8 cellular contexts compared by ENCODE assay signal in the genomic region with DNA sequence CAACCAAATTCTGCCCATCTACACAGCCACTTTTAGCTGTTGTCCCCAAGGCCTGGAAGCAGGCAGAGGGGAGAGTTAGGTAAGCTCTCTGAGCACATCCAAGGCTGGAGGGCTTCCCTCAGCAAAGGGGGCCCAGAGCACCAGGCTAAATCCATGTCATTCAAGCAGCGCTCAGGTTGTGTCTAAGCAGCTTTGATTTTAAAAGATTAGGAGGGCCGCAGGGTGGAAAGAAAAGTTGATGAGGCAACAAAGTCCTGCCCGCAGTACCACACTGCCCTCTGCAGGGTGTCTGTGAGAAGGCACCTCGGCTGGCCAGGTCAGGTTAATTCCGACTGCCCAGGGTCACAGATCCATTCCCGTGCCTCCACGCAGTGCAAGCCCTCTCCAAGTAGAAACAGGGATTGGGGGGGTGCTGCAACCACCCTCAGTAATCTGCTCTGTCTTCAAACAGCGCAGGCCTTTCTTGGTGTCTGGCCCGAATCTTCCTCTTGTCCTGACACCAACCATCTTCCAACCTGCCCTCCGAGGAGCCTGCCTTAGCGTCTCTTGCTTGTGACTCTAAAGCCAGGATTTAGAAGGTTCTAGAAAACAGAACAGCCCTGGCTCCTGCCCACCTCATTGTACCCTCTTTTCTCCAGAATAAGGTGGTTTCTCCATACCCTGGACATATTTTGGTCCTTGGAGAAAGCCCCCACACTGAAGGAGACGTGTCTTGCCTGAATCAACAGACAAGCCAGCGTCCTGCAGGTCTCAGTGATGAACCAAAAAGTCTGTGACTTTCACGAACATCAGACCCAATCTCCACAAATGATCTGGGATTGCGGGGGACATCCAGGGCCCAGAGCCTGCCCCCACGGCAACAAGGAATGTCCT.
DNase-seq lines count a peak whose midpoint lies in the region; ATAC-seq and TF ChIP-seq lines count a peak whose summit lies in the region.

No MANE protein-coding gene starts in this region.

- H3K9me3 ChIP-seq in HEK293 (ENCODE audit: control insufficient read depth, insufficient read depth, low read depth, low read length): no peaks in the 10 kb centered on the region

- no peak for ATAC-seq in GM21526 (IDR thresholded peaks at IDR 0.05; ENCODE audit: low FRiP score, unreplicated experiment)

- peak; percentile 85 for DNase-seq in COLO829 (ENCODE audit: low spot score)
- DNase-seq in NCI-H345 (lab: John Stamatoyannopoulos, UW): peak; percentile 62
- peak; percentile 77 for DNase-seq in activated CD4-positive, CD25-positive, alpha-beta regulatory T cell treated with anti-CD3 and anti-CD28 coated beads, Interleukin-2, amount 50 U/mL, for 72 hours
- peak; percentile 43 for DNase-seq in central memory CD4-positive, alpha-beta T cell
- DNase-seq in kidney glomerular epithelial cell (lab: John Stamatoyannopoulos, UW): peak; percentile 67
- DNase-seq in stimulated activated CD4-positive, alpha-beta T cell treated with anti-CD3 and anti-CD28 coated beads, Interleukin-15, amount 100 ng/mL, for 48 hours (ENCODE audit: low read depth in 2 of 2): peak; percentile 52 to 67

- H3K4me3 ChIP-seq in HEK293 (ENCODE audit: low read depth, low read length): no peak overlapping the region

- no peaks in the 10 kb centered on the region for H3K36me3 ChIP-seq in HEK293 (ENCODE audit: control insufficient read depth in 2 of 2, insufficient read depth in 1 of 2, low read length in 2 of 2)

- TF ChIP-seq CTCF in HEK293 (tag by site-specific recombination; IDR thresholded peaks at IDR 0.05): peak; percentile 88

- no peaks in the 10 kb centered on the region for H3K4me1 ChIP-seq in HEK293 (ENCODE audit: control insufficient read depth, insufficient read depth, low read length)

- POLR2A ChIA-PET in HEK293 (lab: Yijun Ruan, JAX): interaction anchor here (0.8 to 1.0 kb wide), 2 partner anchors 203 to 1021 kb away, joined by 3 read pairs; no protein-coding TSS in a partner anchor

- CTCF ChIA-PET in HEK293 (lab: Yijun Ruan, JAX): interaction anchor here (0.6 to 4.2 kb wide), 64 partner anchors 8 to 1660 kb away, joined by 3 to 59 read pairs (median 4); no protein-coding TSS in a partner anchor

- no peak overlapping the region for H3K27ac ChIP-seq in HEK293 (ENCODE audit: extremely low read depth, low read depth, low read length)

TF ChIP-seq in HEK293, 187 proteins besides CTCF, POLR2A, EP300 and RAD21:
- TF ChIP-seq ZNF521 (tag by site-specific recombination; IDR thresholded peaks at IDR 0.05) (no peak), ZNF433 (tag by site-specific recombination; IDR thresholded peaks at IDR 0.05; ENCODE audit: low read depth) (no peak), ZNF76 (tag by site-specific recombination; IDR thresholded peaks at IDR 0.05; ENCODE audit: borderline replicate concordance, low read depth) (no peak), PRDM1 (tag by site-specific recombination; IDR thresholded peaks at IDR 0.05) (no peak), ZNF302 (tag by site-specific recombination; IDR thresholded peaks at IDR 0.05; ENCODE audit: low read depth) (no peak), EGR2 (tag by site-specific recombination; IDR thresholded peaks at IDR 0.05; ENCODE audit: low read depth) (no peak), ZBTB49 (tag by site-specific recombination; IDR thresholded peaks at IDR 0.05; ENCODE audit: low read depth) (no peak), ZNF2 (tag by site-specific recombination; IDR thresholded peaks at IDR 0.05) (0 out of 2 replicates have a peak, but pooled peaks have one; percentile 34), ZBTB8A (tag by site-specific recombination; IDR thresholded peaks at IDR 0.05) (no peak), ZNF416 (tag by site-specific recombination; IDR thresholded peaks at IDR 0.05) (no peak), ZNF677 (tag by site-specific recombination; IDR thresholded peaks at IDR 0.05) (no peak), ZNF174 (tag by site-specific recombination; IDR thresholded peaks at IDR 0.05) (no peak), ZNF239 (tag by site-specific recombination; IDR thresholded peaks at IDR 0.05) (no peak), ZSCAN30 (tag by site-specific recombination; IDR thresholded peaks at IDR 0.05) (peak; percentile 64; the same call in 1 of the 2 replicates), KLF9 (tag by site-specific recombination; IDR thresholded peaks at IDR 0.05; ENCODE audit: low read depth) (no peak), ZNF768 (tag by site-specific recombination; IDR thresholded peaks at IDR 0.05) (no peak), ZBTB20 (tag by site-specific recombination; IDR thresholded peaks at IDR 0.05) (no peak), GFI1B (tag by site-specific recombination; IDR thresholded peaks at IDR 0.05) (peak; percentile 35; the same call in 1 of the 2 replicates), ZNF544 (tag by site-specific recombination; IDR thresholded peaks at IDR 0.05) (no peak), REPIN1 (tag by site-specific recombination; IDR thresholded peaks at IDR 0.05; ENCODE audit: low read depth) (no peak), ZNF660 (tag by site-specific recombination; IDR thresholded peaks at IDR 0.05) (0 out of 2 replicates have a peak, but pooled peaks have one; percentile 42), ZNF654 (tag by site-specific recombination; IDR thresholded peaks at IDR 0.05; ENCODE audit: low read depth) (peak; percentile 92), TRIM28 (IDR thresholded peaks at IDR 0.05; ENCODE audit: borderline replicate concordance, low read length) (no peak), ZBTB48 (tag by site-specific recombination; IDR thresholded peaks at IDR 0.05) (no peak), SP3 (tag by site-specific recombination; IDR thresholded peaks at IDR 0.05) (no peak), RBAK (tag by site-specific recombination; IDR thresholded peaks at IDR 0.05) (no peak), ZNF202 (tag by site-specific recombination; IDR thresholded peaks at IDR 0.05; ENCODE audit: borderline replicate concordance) (no peak), MEIS1 (CRISPR knock-in tag; IDR thresholded peaks at IDR 0.05; ENCODE audit: borderline replicate concordance) (no peak), ZNF155 (tag by site-specific recombination; IDR thresholded peaks at IDR 0.05) (no peak)
